ENCODE assay signal across 10 cellular contexts in genomic region chr5:36689225-36689624, GRCh38.
DNase-seq lines count a peak whose midpoint lies in the region; ATAC-seq and TF ChIP-seq lines count a peak whose summit lies in the region.
"Had no signal": no experiment of that assay in that cellular context is flagged by ENCODE, and none has a peak within 500 bp of the region (broad histone marks: within the 10 kb centered on the region; RNA-seq: fewer than 3 reads in every experiment).

No MANE protein-coding gene starts in this region.

- H3K27me3 ChIP-seq in hepatocyte: no peaks in the 10 kb centered on the region
- H3K27me3 ChIP-seq: cardiac muscle cell had no signal

- no peaks in the 10 kb centered on the region for H3K36me3 Mint-ChIP-seq in activated T-helper 1 cell treated with anti-CD3 and anti-CD28 coated beads, Interleukin-12 subunit alpha, Interleukin-12 subunit beta, Interleukin-2, Interleukin-4 antibody, amounts not matched to agents 30 ng/mL and 10 ng/mL and 1 ng/mL, durations not matched to agents 14 hours and 24 hours and 36 hours (ENCODE audit: low read depth)

- peak; percentile 91 for DNase-seq in CD1c-positive myeloid dendritic cell (ENCODE audit: extremely low spot score)
- peak; percentile 68 for DNase-seq in GM20000 (ENCODE audit: low spot score)
- peak; percentile 14 for DNase-seq in RWPE1 (ENCODE audit: low spot score)
- no peak for DNase-seq in hepatocyte (ENCODE audit: low spot score)
- DNase-seq in activated T-helper 1 cell treated with anti-CD3 and anti-CD28 coated beads, Interleukin-12 subunit alpha, Interleukin-12 subunit beta, Interleukin-2, Interleukin-4 antibody, amounts not matched to agents 30 ng/mL and 10 ng/mL and 1 ng/mL, durations not matched to agents 14 hours and 24 hours and 36 hours (ENCODE audit: low spot score): no peak

- ATAC-seq in HG03039 (IDR thresholded peaks at IDR 0.05; ENCODE audit: unreplicated experiment): no peak
- ATAC-seq in HG02938 (IDR thresholded peaks at IDR 0.05; ENCODE audit: unreplicated experiment): no peak
- ATAC-seq in HG03135 (IDR thresholded peaks at IDR 0.05; ENCODE audit: unreplicated experiment): no peak

- peaks cover 11% of the 10 kb centered on the region for H3K4me1 Mint-ChIP-seq in activated T-helper 1 cell treated with anti-CD3 and anti-CD28 coated beads, Interleukin-12 subunit alpha, Interleukin-12 subunit beta, Interleukin-2, Interleukin-4 antibody, amounts not matched to agents 30 ng/mL and 10 ng/mL and 1 ng/mL, durations not matched to agents 14 hours and 24 hours and 36 hours (ENCODE audit: low read depth)

- CTCF ChIA-PET in RWPE1 (lab: Yijun Ruan, JAX): interaction anchor here (0.6 to 2.2 kb wide), 4 partner anchors 173 to 1025 kb away, joined by 3 to 13 read pairs (median 4); partner anchors contain the start of gene NADK2

- no peaks in the 10 kb centered on the region for H4K20me1 ChIP-seq in hepatocyte (ENCODE audit: insufficient read depth, poor library complexity, severe bottlenecking)

- no peaks in the 10 kb centered on the region for H3K79me2 ChIP-seq in hepatocyte
- H3K79me2 ChIP-seq: parathyroid adenoma had no signal

- H3K27ac Mint-ChIP-seq in activated T-helper 1 cell treated with anti-CD3 and anti-CD28 coated beads, Interleukin-12 subunit alpha, Interleukin-12 subunit beta, Interleukin-2, Interleukin-4 antibody, amounts not matched to agents 30 ng/mL and 10 ng/mL and 1 ng/mL, durations not matched to agents 14 hours and 24 hours and 36 hours: no peak overlapping the region

- H3K4me3 Mint-ChIP-seq in activated T-helper 1 cell treated with anti-CD3 and anti-CD28 coated beads, Interleukin-12 subunit alpha, Interleukin-12 subunit beta, Interleukin-2, Interleukin-4 antibody, amounts not matched to agents 30 ng/mL and 10 ng/mL and 1 ng/mL, durations not matched to agents 14 hours and 24 hours and 36 hours: no peak overlapping the region

- H3K4me3 ChIP-seq in hepatocyte: no peak overlapping the region

- H3K27me3 Mint-ChIP-seq in activated T-helper 1 cell treated with anti-CD3 and anti-CD28 coated beads, Interleukin-12 subunit alpha, Interleukin-12 subunit beta, Interleukin-2, Interleukin-4 antibody, amounts not matched to agents 30 ng/mL and 10 ng/mL and 1 ng/mL, durations not matched to agents 14 hours and 24 hours and 36 hours (ENCODE audit: insufficient read depth): peaks cover 6% of the 10 kb centered on the region

- H3K4me2 ChIP-seq in hepatocyte: peak overlapping the region; percentile 75

- POLR2A ChIA-PET in RWPE1 (lab: Yijun Ruan, JAX; ENCODE audit: low non-redundant PET): interaction anchor here (0.6 kb wide), 1 partner anchor 31 kb away, joined by 6 read pairs; no protein-coding TSS in a partner anchor

- TF ChIP-seq CTCF in GM20000 (IDR thresholded peaks at IDR 0.05; ENCODE audit: extremely low read depth, missing control alignments): no peak
- no peak for TF ChIP-seq CTCF in RWPE1 (conservative IDR thresholded peaks at IDR 0.05; ENCODE audit: low read depth)
- TF ChIP-seq CTCF in hepatocyte (IDR thresholded peaks at IDR 0.05; ENCODE audit: poor library complexity): no peak

- H3K4me1 ChIP-seq in hepatocyte (ENCODE audit: insufficient read depth): peaks cover 13% of the 10 kb centered on the region
- H3K4me1 ChIP-seq: parathyroid adenoma had no signal

- intact Hi-C loops in activated T-helper 1 cell treated with anti-CD3 and anti-CD28 coated beads, Interleukin-12 subunit alpha, Interleukin-12 subunit beta, Interleukin-2, Interleukin-4 antibody, amounts not matched to agents 30 ng/mL and 10 ng/mL and 1 ng/mL, durations not matched to agents 14 hours and 24 hours and 36 hours (cut with micrococcal nuclease): no loop called here

- H3K27ac ChIP-seq in RWPE1 (peak overlapping the region; percentile 89), hepatocyte (peak overlapping the region; percentile 80)
- H3K27ac ChIP-seq: cardiac muscle cell, parathyroid adenoma had no signal

- peak overlapping the region; percentile 52 for H2AFZ ChIP-seq in hepatocyte

- WGBS in hepatocyte (ENCODE audit: low lambda C conversion rate, missing lambda C conversion rate): 93% methylated on average over 5 of the region's 5 CpGs

- H3K36me3 ChIP-seq in hepatocyte (replicated peaks; ENCODE audit: insufficient read depth, low read depth): no peaks in the 10 kb centered on the region
- H3K36me3 ChIP-seq: cardiac muscle cell had no signal

- no peaks in the 10 kb centered on the region for H3K9me3 ChIP-seq in hepatocyte (ENCODE audit: low read depth)

- H3K9me3 Mint-ChIP-seq in activated T-helper 1 cell treated with anti-CD3 and anti-CD28 coated beads, Interleukin-12 subunit alpha, Interleukin-12 subunit beta, Interleukin-2, Interleukin-4 antibody, amounts not matched to agents 30 ng/mL and 10 ng/mL and 1 ng/mL, durations not matched to agents 14 hours and 24 hours and 36 hours: no peaks in the 10 kb centered on the region

- no peaks in the 10 kb centered on the region for H3K9me2 ChIP-seq in hepatocyte (replicated peaks; ENCODE audit: insufficient read depth)

Comparison
In these comparisons a context has a peak if more than half of its experiments do, and no peak if none do; other contexts are left out.
1. DNase-seq: peak in CD1c-positive myeloid dendritic cell (single experiment), GM20000 (single experiment) and RWPE1 (single experiment); none in hepatocyte (single experiment) and activated T-helper 1 cell treated with anti-CD3 and anti-CD28 coated beads, Interleukin-12 subunit alpha, Interleukin-12 subunit beta, Interleukin-2, Interleukin-4 antibody, amounts not matched to agents 30 ng/mL and 10 ng/mL and 1 ng/mL, durations not matched to agents 14 hours and 24 hours and 36 hours (single experiment).